Comparison of ENCODE assay signal across 8 cellular contexts in genomic region chr3:132352556-132353143, GRCh38. TPM values are rescaled to one million over a fixed set of nuclear protein-coding genes. Genes with fewer than 3 reads are reported as not detected.
DNase-seq lines count a peak whose midpoint lies in the region.

No MANE protein-coding gene starts in this region.

- DNase-seq in DMS114 treated with DMSO at 0.1 percent for 48 hours (lab: John Stamatoyannopoulos, UW; ENCODE audit: unreplicated experiment) (peak; percentile 75), H4 (ENCODE audit: low spot score) (peak; percentile 72), MV-4-11 (lab: John Stamatoyannopoulos, UW) (peak; percentile 49), SJSA1 (ENCODE audit: low read depth in 1 of 2, low spot score in 2 of 2) (peak; percentile 46 to 56), glomerular endothelial cell (ENCODE audit: extremely low read depth, low read depth, low spot score) (peak; percentile 61), pulmonary artery endothelial cell (ENCODE audit: low read depth, low spot score) (peak; percentile 22), mesenteric fat pad (ENCODE audit: low spot score) (no peak)
- DNase-seq in activated gamma-delta T cell treated with anti-CD3 and anti-CD28 coated beads, Interleukin-2, amount 50 U/mL, for 16 hours (ENCODE audit: low read depth) = peak; percentile 33

- peaks cover 4% of the 10 kb centered on the region for H3K4me1 ChIP-seq in SJSA1 (replicated peaks)

- H3K27me3 ChIP-seq in SJSA1 (replicated peaks) = no peaks in the 10 kb centered on the region

- H3K4me3 ChIP-seq in SJSA1 = no peak overlapping the region

- H3K9me3 ChIP-seq in SJSA1 (replicated peaks) = no peaks in the 10 kb centered on the region

- no peaks in the 10 kb centered on the region for H3K36me3 ChIP-seq in SJSA1

- no peak overlapping the region for H3K27ac ChIP-seq in SJSA1

RNA-seq across cellular contexts. Expression of gene ACP3, which starts 35.4 kb away (rescaled TPM):
- total RNA-seq in H4 (2014; rRNA removed; shearing (Covaris generic)) = 1.2 TPM in 1 of 2 replicates, not detected in the other
- not detected in 2 replicates for total RNA-seq in SJSA1 (2014; rRNA removed; shearing (Covaris generic))
- total RNA-seq in glomerular endothelial cell (not detected in 2 replicates), pulmonary artery endothelial cell (not detected in 2 replicates), mesenteric fat pad (2.5 TPM)
